Comparison of ENCODE assay signal across 8 cellular contexts in genomic region chr9:37421914-37422288, GRCh38. TPM values are rescaled to one million over a fixed set of nuclear protein-coding genes. Genes with fewer than 3 reads are reported as not detected.
DNase-seq lines count a peak whose midpoint lies in the region; ATAC-seq, FAIRE-seq and TF ChIP-seq lines count a peak whose summit lies in the region.

No MANE protein-coding gene starts in this region.

- H3K4me1 Mint-ChIP-seq in CD8-positive, alpha-beta T cell (ENCODE audit: low read depth), result peaks cover 28% of the 10 kb centered on the region
- peaks cover 19 to 31% (median 23%) of the 10 kb centered on the region in 7 donors for H3K4me1 Mint-ChIP-seq in naive thymus-derived CD4-positive, alpha-beta T cell

- H3K27ac Mint-ChIP-seq in CD8-positive, alpha-beta T cell, result peak overlapping the region; percentile 93
- peak overlapping the region; percentile 87 to 98 (median 95) for H3K27ac Mint-ChIP-seq in naive thymus-derived CD4-positive, alpha-beta T cell

- no peaks in the 10 kb centered on the region for H3K36me3 ChIP-seq in CD8-positive, alpha-beta T cell (ENCODE audit: insufficient read depth, low read length)
- H3K36me3 ChIP-seq in MG63 (peaks cover 10% of the 10 kb centered on the region), duodenal mucosa (ENCODE audit: control insufficient read depth in 1 of 2, insufficient read depth in 2 of 2, low read length in 2 of 2) (peaks cover 4 to 12% of the 10 kb centered on the region in 2 donors)
- peaks cover 0 to 19% (median 0%) of the 10 kb centered on the region in 3 experiments for H3K36me3 ChIP-seq in naive thymus-derived CD4-positive, alpha-beta T cell (ENCODE audit: control insufficient read depth in 2 of 3, insufficient read depth in 3 of 3, low read length in 3 of 3)

- POLR2A ChIA-PET in CD8-positive, alpha-beta T cell (lab: Charles Lee), result interaction anchor here (1.6 kb wide), 1 partner anchor 42 kb away, joined by 4 read pairs; no protein-coding TSS in a partner anchor
- POLR2A ChIA-PET in naive thymus-derived CD4-positive, alpha-beta T cell (lab: Charles Lee), result interaction anchor here (1.0 to 3.3 kb wide), 8 partner anchors 10 to 345 kb away, joined by 3 to 15 read pairs (median 5); partner anchors contain the start of genes POLR1E, TOMM5, ZBTB5 and ZCCHC7

- H3K27me3 Mint-ChIP-seq in CD8-positive, alpha-beta T cell (ENCODE audit: low read depth), result no peaks in the 10 kb centered on the region
- no peaks in the 10 kb centered on the region for H3K27me3 Mint-ChIP-seq in naive thymus-derived CD4-positive, alpha-beta T cell

- no peak for DNase-seq in CD8-positive, alpha-beta T cell
- DNase-seq in MG63 (no peak), RCC 7860 (ENCODE audit: low spot score) (no peak), DMS153 (lab: John Stamatoyannopoulos, UW) (no peak)
- no peak for DNase-seq in naive thymus-derived CD4-positive, alpha-beta T cell

- H3K36me3 Mint-ChIP-seq in CD8-positive, alpha-beta T cell, result peaks cover 15% of the 10 kb centered on the region
- H3K36me3 Mint-ChIP-seq in naive thymus-derived CD4-positive, alpha-beta T cell, result peaks cover 0 to 8% (median 5%) of the 10 kb centered on the region in 5 donors

- H3K4me1 ChIP-seq in CD8-positive, alpha-beta T cell (ENCODE audit: insufficient read depth, low read length), result peaks cover 20% of the 10 kb centered on the region
- peaks cover 28 to 33% of the 10 kb centered on the region in 2 donors for H3K4me1 ChIP-seq in duodenal mucosa (ENCODE audit: control insufficient read depth in 1 of 2, insufficient read depth in 2 of 2, low read length in 2 of 2)
- H3K4me1 ChIP-seq in naive thymus-derived CD4-positive, alpha-beta T cell (ENCODE audit: control insufficient read depth in 2 of 2, insufficient read depth in 2 of 2, low read length in 2 of 2), result peaks cover 5 to 12% of the 10 kb centered on the region in 2 donors

- peak; percentile 7 for ATAC-seq in CD8-positive, alpha-beta T cell
- ATAC-seq in naive thymus-derived CD4-positive, alpha-beta T cell, result no peak
- ATAC-seq in HG03095 (IDR thresholded peaks at IDR 0.05; ENCODE audit: unreplicated experiment) (no peak), esophagus mucosa (no peak)

- H3K27me3 ChIP-seq in CD8-positive, alpha-beta T cell (ENCODE audit: insufficient read depth, low read length), result no peaks in the 10 kb centered on the region
- H3K27me3 ChIP-seq in MG63 (no peaks in the 10 kb centered on the region), duodenal mucosa (ENCODE audit: control insufficient read depth in 1 of 2, insufficient read depth in 2 of 2, low read length in 2 of 2) (no peaks in the 10 kb centered on the region)
- no peaks in the 10 kb centered on the region for H3K27me3 ChIP-seq in naive thymus-derived CD4-positive, alpha-beta T cell (ENCODE audit: control insufficient read depth in 2 of 2, insufficient read depth in 2 of 2, low read length in 2 of 2)

- intact Hi-C loops in CD8-positive, alpha-beta T cell (cut with DNase I, micrococcal nuclease), result loop anchor here (1.0 to 10.0 kb wide), 6 partner anchors 43 to 333 kb away; partner anchors contain the start of genes POLR1E (in 2 of the 2), TOMM5 (in 2 of the 2), ZBTB5 (in 2 of the 2) and TRMT10B (in 1 of the 2)
- intact Hi-C loops in naive thymus-derived CD4-positive, alpha-beta T cell (cut with micrococcal nuclease), result loop anchor here (1.0 to 5.0 kb wide), 7 partner anchors 43 to 656 kb away; partner anchors contain the start of genes POLR1E (in 2 of the 2), ZBTB5 (in 2 of the 2), TOMM5 (in 1 of the 2) and ZCCHC7 (in 1 of the 2)

- no peaks in the 10 kb centered on the region for H3K9me3 Mint-ChIP-seq in CD8-positive, alpha-beta T cell
- H3K9me3 Mint-ChIP-seq in naive thymus-derived CD4-positive, alpha-beta T cell, result no peaks in the 10 kb centered on the region

- peak overlapping the region; percentile 74 to 90 for H3K9ac ChIP-seq in duodenal mucosa (ENCODE audit: low read depth in 1 of 2, low read length in 2 of 2)

- no peaks in the 10 kb centered on the region for H3K9me3 ChIP-seq in CD8-positive, alpha-beta T cell (ENCODE audit: low read length)
- H3K9me3 ChIP-seq in MG63 (no peaks in the 10 kb centered on the region), duodenal mucosa (ENCODE audit: control insufficient read depth in 1 of 2, low read length in 2 of 2) (no peaks in the 10 kb centered on the region)
- no peaks in the 10 kb centered on the region for H3K9me3 ChIP-seq in naive thymus-derived CD4-positive, alpha-beta T cell (ENCODE audit: control insufficient read depth in 2 of 3, low read length in 3 of 3)

- no peak for FAIRE-seq in RCC 7860 (lab: Jason Lieb, UNC)

- H3K27ac ChIP-seq in CD8-positive, alpha-beta T cell (ENCODE audit: low read depth, low read length), result peak overlapping the region; percentile 76
- peak overlapping the region; percentile 75 for H3K27ac ChIP-seq in duodenal mucosa (ENCODE audit: low read depth, low read length)
- peak overlapping the region; percentile 89 for H3K27ac ChIP-seq in naive thymus-derived CD4-positive, alpha-beta T cell (ENCODE audit: low read depth, low read length)

- CTCF ChIA-PET in CD8-positive, alpha-beta T cell (lab: Charles Lee), result interaction anchor here (1.0 kb wide), 1 partner anchor 173 kb away, joined by 3 read pairs; no protein-coding TSS in a partner anchor
- CTCF ChIA-PET in naive thymus-derived CD4-positive, alpha-beta T cell (lab: Charles Lee), result interaction anchor here (0.6 kb wide), 1 partner anchor 62 kb away, joined by 3 read pairs; no protein-coding TSS in a partner anchor

- peak overlapping the region; percentile 96 for H3K4me3 ChIP-seq in CD8-positive, alpha-beta T cell (ENCODE audit: low read depth, low read length)
- H3K4me3 ChIP-seq in MG63 (peak overlapping the region; percentile 87), duodenal mucosa (ENCODE audit: low read depth in 1 of 2, low read length in 2 of 2) (peak overlapping the region; percentile 87 to 90)
- H3K4me3 ChIP-seq in naive thymus-derived CD4-positive, alpha-beta T cell (ENCODE audit: low read length), result peak overlapping the region; percentile 86

- H3K4me3 Mint-ChIP-seq in CD8-positive, alpha-beta T cell, result peak overlapping the region; percentile 96
- H3K4me3 Mint-ChIP-seq in naive thymus-derived CD4-positive, alpha-beta T cell, result peak overlapping the region; percentile 84 to 98 (median 96)

- TF ChIP-seq CTCF in CD8-positive, alpha-beta T cell (IDR thresholded peaks at IDR 0.05), result no peak

RNA-seq across cellular contexts. Expression of gene GRHPR, which starts 0.6 kb away (rescaled TPM):
- total RNA-seq in CD8-positive, alpha-beta T cell, result 10 to 100 TPM; 25.5 to 25.8 TPM
- total RNA-seq in MG63 (2014; rRNA removed; shearing (Covaris generic); ENCODE audit: low replicate concordance), result 97.5 and 111 TPM in 2 replicates
- 10 to 100 TPM; 33.2 to 58.6 (median 53.1) TPM for total RNA-seq in naive thymus-derived CD4-positive, alpha-beta T cell
- polyA plus RNA-seq in naive thymus-derived CD4-positive, alpha-beta T cell, result 10 to 100 TPM; 78.1 to 94.7 TPM
- total RNA-seq in esophagus mucosa, result 57.5 TPM

RNA-seq across cellular contexts. Expression of gene ZBTB5, which starts 43.3 kb away (rescaled TPM):
- 10 to 100 TPM; 18.5 to 18.7 TPM for total RNA-seq in CD8-positive, alpha-beta T cell
- total RNA-seq in MG63 (2014; rRNA removed; shearing (Covaris generic); ENCODE audit: low replicate concordance), result 4.4 and 9.1 TPM in 2 replicates
- 10 to 100 TPM in 4 of 5 experiments, 1 to 10 TPM in 1; 8.5 to 16.8 (median 14.8) TPM for total RNA-seq in naive thymus-derived CD4-positive, alpha-beta T cell
- polyA plus RNA-seq in naive thymus-derived CD4-positive, alpha-beta T cell, result 1 to 10 TPM in 1 of 2 donors, under 1 TPM in 1; 0.60 to 1.4 TPM
- total RNA-seq in esophagus mucosa, result 10.6 TPM
